23 cellular contexts compared by ENCODE assay signal in genomic region chr10:5927306-5927705, GRCh38. TPM values are rescaled to one million over a fixed set of nuclear protein-coding genes. Genes with fewer than 3 reads are reported as not detected.
DNase-seq lines count a peak whose midpoint lies in the region; ATAC-seq and TF ChIP-seq lines count a peak whose summit lies in the region.
"Had no signal": no experiment of that assay in that cellular context is flagged by ENCODE, and none has a peak within 500 bp of the region (broad histone marks: within the 10 kb centered on the region; RNA-seq: fewer than 3 reads in every experiment).

No MANE protein-coding gene starts in this region.

- CTCF ChIA-PET in activated CD4-positive, alpha-beta T cell treated with anti-CD3 and anti-CD28 coated beads, Interleukin-2, amount 10 ng/mL, durations not matched to agents 7 days and 5 days (lab: Charles Lee) = interaction anchor here (0.9 kb wide), 1 partner anchor 33 kb away, joined by 3 read pairs; no protein-coding TSS in a partner anchor

- intact Hi-C loops in ovary (cut with DNase I) = no loop called here
- intact Hi-C loops in right cardiac atrium (cut with DNase I) = no loop called here

- H3K4me1 Mint-ChIP-seq in HFFc6 (ENCODE audit: low read depth) (peaks cover 16% of the 10 kb centered on the region), nephron progenitor cell (no peaks in the 10 kb centered on the region), glutamatergic neuron (ENCODE audit: low read depth, unreplicated experiment) (no peaks in the 10 kb centered on the region)
- H3K4me1 Mint-ChIP-seq in activated CD4-positive, alpha-beta T cell treated with anti-CD3 and anti-CD28 coated beads, Interleukin-2, amount 10 ng/mL, durations not matched to agents 7 days and 5 days = no peaks in the 10 kb centered on the region
- H3K4me1 Mint-ChIP-seq: activated CD4-positive, alpha-beta T cell treated with anti-CD3 and anti-CD28 coated beads for 36 hours; CD8-positive, alpha-beta memory T cell; central memory CD8-positive, alpha-beta T cell had no signal

- peak overlapping the region; percentile 27; the same call in 1 of the 2 replicates for H3K4me3 Mint-ChIP-seq in HFFc6
- no peak overlapping the region for H3K4me3 Mint-ChIP-seq in nephron progenitor cell
- no peak overlapping the region for H3K4me3 Mint-ChIP-seq in glutamatergic neuron (ENCODE audit: unreplicated experiment)
- H3K4me3 Mint-ChIP-seq in activated CD4-positive, alpha-beta T cell treated with anti-CD3 and anti-CD28 coated beads, Interleukin-2, amount 10 ng/mL, durations not matched to agents 7 days and 5 days = no peak overlapping the region
- H3K4me3 Mint-ChIP-seq: activated CD4-positive, alpha-beta T cell treated with anti-CD3 and anti-CD28 coated beads for 36 hours; CD8-positive, alpha-beta memory T cell; central memory CD8-positive, alpha-beta T cell had no signal

- H3K4me1 ChIP-seq in ovary (ENCODE audit: insufficient read depth) = peaks cover 3% of the 10 kb centered on the region
- H3K4me1 ChIP-seq in right cardiac atrium (ENCODE audit: control insufficient read depth, insufficient read depth, low read length) = no peaks in the 10 kb centered on the region
- H3K4me1 ChIP-seq: suprapubic skin had no signal

- H3K27me3 ChIP-seq in ovary = no peaks in the 10 kb centered on the region
- no peaks in the 10 kb centered on the region for H3K27me3 ChIP-seq in right cardiac atrium (ENCODE audit: control insufficient read depth, insufficient read depth)
- H3K27me3 ChIP-seq: suprapubic skin had no signal

- H3K36me3 Mint-ChIP-seq in HFFc6 (ENCODE audit: low read depth) (peaks cover 49% of the 10 kb centered on the region), nephron progenitor cell (ENCODE audit: low read depth) (peaks cover 86% of the 10 kb centered on the region), glutamatergic neuron (ENCODE audit: unreplicated experiment) (peaks cover 12% of the 10 kb centered on the region)
- peaks cover 46% of the 10 kb centered on the region for H3K36me3 Mint-ChIP-seq in activated CD4-positive, alpha-beta T cell treated with anti-CD3 and anti-CD28 coated beads, Interleukin-2, amount 10 ng/mL, durations not matched to agents 7 days and 5 days (ENCODE audit: low read depth)

- TF ChIP-seq POLR2A in ovary (IDR thresholded peaks at IDR 0.05) = no peak

- POLR2A ChIA-PET in activated CD4-positive, alpha-beta T cell treated with anti-CD3 and anti-CD28 coated beads, Interleukin-2, amount 10 ng/mL, durations not matched to agents 7 days and 5 days (lab: Charles Lee) = no interaction called here

- H3K4me3 ChIP-seq in ovary (no peak overlapping the region), right cardiac atrium (ENCODE audit: low read length) (no peak overlapping the region)
- H3K4me3 ChIP-seq: skin epidermis, suprapubic skin had no signal

- H3K27ac Mint-ChIP-seq in HFFc6 (peak overlapping the region; percentile 77), nephron progenitor cell (peak overlapping the region; percentile 32), glutamatergic neuron (ENCODE audit: unreplicated experiment) (no peak overlapping the region)
- H3K27ac Mint-ChIP-seq in activated CD4-positive, alpha-beta T cell treated with anti-CD3 and anti-CD28 coated beads, Interleukin-2, amount 10 ng/mL, durations not matched to agents 7 days and 5 days = no peak overlapping the region
- H3K27ac Mint-ChIP-seq: activated CD4-positive, alpha-beta T cell treated with anti-CD3 and anti-CD28 coated beads for 36 hours had no signal

- H3K27me3 Mint-ChIP-seq in HFFc6 (ENCODE audit: insufficient read depth) (no peaks in the 10 kb centered on the region), nephron progenitor cell (ENCODE audit: low read depth, poor library complexity) (peaks cover 3% of the 10 kb centered on the region), glutamatergic neuron (ENCODE audit: unreplicated experiment) (no peaks in the 10 kb centered on the region)
- no peaks in the 10 kb centered on the region for H3K27me3 Mint-ChIP-seq in activated CD4-positive, alpha-beta T cell treated with anti-CD3 and anti-CD28 coated beads, Interleukin-2, amount 10 ng/mL, durations not matched to agents 7 days and 5 days
- H3K27me3 Mint-ChIP-seq: activated CD4-positive, alpha-beta T cell treated with anti-CD3 and anti-CD28 coated beads for 36 hours; CD8-positive, alpha-beta memory T cell; central memory CD8-positive, alpha-beta T cell had no signal

- peak; percentile 67 for DNase-seq in AG09319 (ENCODE audit: extremely low read depth, low read depth)
- DNase-seq in HFFc6 = peak; percentile 63
- DNase-seq in dedifferentiated amniotic fluid mesenchymal stem cell (ENCODE audit: extremely low spot score) = peak; percentile 91
- no peak for DNase-seq in nephron progenitor cell
- DNase-seq in glutamatergic neuron = no peak
- DNase-seq in activated CD4-positive, alpha-beta T cell treated with anti-CD3 and anti-CD28 coated beads, Interleukin-2, amount 10 ng/mL, durations not matched to agents 7 days and 5 days = no peak
- no peak for DNase-seq in ovary
- DNase-seq in right cardiac atrium = no peak
- DNase-seq: ACHN; activated CD4-positive, alpha-beta T cell treated with anti-CD3 and anti-CD28 coated beads for 36 hours; CD8-positive, alpha-beta memory T cell; DMS53; foreskin melanocyte; kidney; NCI-H1048; NCI-H2029; NCI-H446 treated with DMSO at 0.1 percent for 48 hours; RPMI8226; stimulated activated CD4-positive, alpha-beta T cell treated with anti-CD3 and anti-CD28 coated beads, Interleukin-4, amount 100 ng/mL, for 1 hour had no signal

- WGBS in ovary, 3 donors = 29 to 47% (median 36%) methylated on average over 8 of the region's 8 CpGs
- 75% methylated on average over 8 of the region's 8 CpGs for WGBS in right cardiac atrium

- H3K9me3 Mint-ChIP-seq in HFFc6 (no peaks in the 10 kb centered on the region), nephron progenitor cell (no peaks in the 10 kb centered on the region), glutamatergic neuron (ENCODE audit: unreplicated experiment) (no peaks in the 10 kb centered on the region)
- no peaks in the 10 kb centered on the region for H3K9me3 Mint-ChIP-seq in activated CD4-positive, alpha-beta T cell treated with anti-CD3 and anti-CD28 coated beads, Interleukin-2, amount 10 ng/mL, durations not matched to agents 7 days and 5 days
- H3K9me3 Mint-ChIP-seq: CD8-positive, alpha-beta memory T cell; central memory CD8-positive, alpha-beta T cell had no signal

- TF ChIP-seq CTCF in AG09319 (IDR thresholded peaks at IDR 0.05; ENCODE audit: low read depth, low read length) = no peak
- no peak for TF ChIP-seq CTCF in HFFc6 (IDR thresholded peaks at IDR 0.05)
- TF ChIP-seq CTCF in nephron progenitor cell (IDR thresholded peaks at IDR 0.05) = no peak
- no peak for TF ChIP-seq CTCF in glutamatergic neuron (IDR thresholded peaks at IDR 0.05; ENCODE audit: partially characterized antibody, unreplicated experiment)
- TF ChIP-seq CTCF in ovary (IDR thresholded peaks at IDR 0.05) = no peak

- no peaks in the 10 kb centered on the region for H3K9me3 ChIP-seq in ovary
- no peaks in the 10 kb centered on the region for H3K9me3 ChIP-seq in right cardiac atrium (ENCODE audit: control insufficient read depth, low read length)
- H3K9me3 ChIP-seq: suprapubic skin had no signal

- no peak for TF ChIP-seq EP300 in ovary (IDR thresholded peaks at IDR 0.05)

- no peak for ATAC-seq in right cardiac atrium
- ATAC-seq: activated CD4-positive, alpha-beta T cell treated with anti-CD3 and anti-CD28 coated beads for 36 hours had no signal

- no peaks in the 10 kb centered on the region for H3K36me3 ChIP-seq in ovary

- H3K27ac ChIP-seq in ovary (no peak overlapping the region), right cardiac atrium (ENCODE audit: low read length) (no peak overlapping the region)
- H3K27ac ChIP-seq: KMS-11, suprapubic skin had no signal

RNA-seq across cellular contexts. Expression of gene FBH1, which starts 37.3 kb away (rescaled TPM):
- 10 to 100 TPM; 60.1 to 69.8 (median 64.2) TPM for total RNA-seq in HFFc6 (2021; fragmentation: NEBNext Ultra II Directional; extraction: Animal tissue kit (Norgen Biotek cat#: 25700))
- 65.0 TPM for total RNA-seq in glutamatergic neuron (ENCODE audit: unreplicated experiment)
- 10 to 100 TPM; 55.3 to 63.5 TPM for total RNA-seq in activated CD4-positive, alpha-beta T cell treated with anti-CD3 and anti-CD28 coated beads, Interleukin-2, amount 10 ng/mL, durations not matched to agents 7 days and 5 days
- total RNA-seq in ovary = 10 to 100 TPM; 54.6 to 80.3 (median 78.3) TPM
- polyA plus RNA-seq in ovary = 10 to 100 TPM; 46.4 to 64.1 TPM
- total RNA-seq in right cardiac atrium = 10 to 100 TPM; 75.6 to 82.1 (median 77.4) TPM
- polyA plus RNA-seq in right cardiac atrium = 49.3 TPM

RNA-seq across cellular contexts. Expression of gene ANKRD16, which starts 37.6 kb away (rescaled TPM):
- 1 to 10 TPM; 4.7 to 6.7 (median 5.5) TPM for total RNA-seq in HFFc6 (2021; fragmentation: NEBNext Ultra II Directional; extraction: Animal tissue kit (Norgen Biotek cat#: 25700))
- total RNA-seq in glutamatergic neuron (ENCODE audit: unreplicated experiment) = 7.5 TPM
- 1 to 10 TPM; 5.2 to 6.4 TPM for total RNA-seq in activated CD4-positive, alpha-beta T cell treated with anti-CD3 and anti-CD28 coated beads, Interleukin-2, amount 10 ng/mL, durations not matched to agents 7 days and 5 days
- 10 to 100 TPM in 4 of 7 donors, 1 to 10 TPM in 3; 8.6 to 15.3 (median 10.0) TPM for total RNA-seq in ovary
- polyA plus RNA-seq in ovary = 1 to 10 TPM; 6.6 to 7.8 TPM
- total RNA-seq in right cardiac atrium = 1 to 10 TPM; 3.6 to 4.3 (median 4.0) TPM
- 2.6 TPM for polyA plus RNA-seq in right cardiac atrium

RNA-seq across cellular contexts. Expression of gene IL15RA, which starts 50.0 kb away (rescaled TPM):
- 1 to 10 TPM; 1.5 to 3.2 (median 1.9) TPM for total RNA-seq in HFFc6 (2021; fragmentation: NEBNext Ultra II Directional; extraction: Animal tissue kit (Norgen Biotek cat#: 25700))
- total RNA-seq in glutamatergic neuron (ENCODE audit: unreplicated experiment) (not detected), ovary (10 to 100 TPM in 1 of 7 donors, 1 to 10 TPM in 6; 2.7 to 15.2 (median 6.2) TPM), right cardiac atrium (10 to 100 TPM; 11.8 to 19.7 (median 15.8) TPM)
- total RNA-seq in activated CD4-positive, alpha-beta T cell treated with anti-CD3 and anti-CD28 coated beads, Interleukin-2, amount 10 ng/mL, durations not matched to agents 7 days and 5 days = 10 to 100 TPM; 16.1 to 16.5 TPM
- polyA plus RNA-seq in ovary (10 to 100 TPM in 1 of 2 donors, 1 to 10 TPM in 1; 6.3 to 10.0 TPM), right cardiac atrium (13.9 TPM)

Comparison
In these comparisons a context has a peak if more than half of its experiments do, and no peak if none do; other contexts are left out.
1. DNase-seq: peak in AG09319 (single experiment), HFFc6 (single experiment) and dedifferentiated amniotic fluid mesenchymal stem cell (single experiment); none in nephron progenitor cell (single experiment), glutamatergic neuron (single experiment), activated CD4-positive, alpha-beta T cell treated with anti-CD3 and anti-CD28 coated beads, Interleukin-2, amount 10 ng/mL, durations not matched to agents 7 days and 5 days (single experiment), ovary (0 of 5) and right cardiac atrium (0 of 3).
2. H3K27ac Mint-ChIP-seq: peak in HFFc6 (single experiment) and nephron progenitor cell (single experiment); none in glutamatergic neuron (single experiment) and activated CD4-positive, alpha-beta T cell treated with anti-CD3 and anti-CD28 coated beads, Interleukin-2, amount 10 ng/mL, durations not matched to agents 7 days and 5 days (single experiment).